In the genomic region with DNA sequence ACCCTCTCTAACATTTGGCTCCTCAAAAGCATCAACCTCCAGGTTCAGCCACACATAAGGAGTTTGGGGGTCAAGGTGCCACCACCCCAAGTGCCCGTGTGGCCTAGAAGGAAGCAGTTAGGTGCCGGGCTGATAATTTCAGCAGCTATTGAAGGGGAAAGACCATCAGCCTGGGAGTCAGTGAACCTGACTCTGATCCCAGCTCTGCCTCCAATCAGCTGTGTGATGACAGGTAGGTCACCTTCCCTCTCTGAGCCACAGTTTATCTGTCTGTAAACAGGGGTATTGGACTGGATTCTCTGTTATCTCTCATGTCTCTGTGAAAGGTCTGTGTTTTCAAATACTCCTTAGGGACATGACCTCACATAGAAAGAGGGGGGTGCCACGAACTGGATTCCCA, we compare ENCODE assay signal across 9 cellular contexts. TPM values are rescaled to one million over a fixed set of nuclear protein-coding genes. Genes with fewer than 3 reads are reported as not detected.
"Had no signal": no experiment of that assay in that cellular context is flagged by ENCODE, and none has a peak within 500 bp of the region (broad histone marks: within the 10 kb centered on the region; RNA-seq: fewer than 3 reads in every experiment).

No MANE protein-coding gene starts in this region.

- DNase-seq: GM23248, GOT3, H7, IMR-90, KG1 had no signal

- H2AFZ ChIP-seq: GM23248 had no signal

- H3K36me3 ChIP-seq: HAP-1 had no signal

- H3K9me3 ChIP-seq: HAP-1 had no signal

- H3K27ac ChIP-seq: GM23248 had no signal

- H3K4me3 ChIP-seq: GM23248, HAP-1, K562 had no signal

- FAIRE-seq: K562 had no signal

RNA-seq across cellular contexts. Expression of gene CRHR1, which starts 3.9 kb away (rescaled TPM):
- total RNA-seq: GM23248, HT-29, IMR-90, K562 had no signal

RNA-seq across cellular contexts. Expression of gene SPPL2C, which starts 56.6 kb away (rescaled TPM):
- total RNA-seq: GM23248, H4, H7, HT-29, IMR-90, K562 had no signal
